Comparison of ENCODE assay signal across 1 cellular context in genomic region chr19:54168174-54168917, GRCh38.
A peak's percentile ranks its signal among the peaks of the same experiment; 100 is the strongest.
TF ChIP-seq lines count a peak whose summit lies in the region.

No MANE protein-coding gene starts in this region.

TF ChIP-seq in HEK293, 187 proteins besides CTCF, POLR2A, EP300 and RAD21 (continued from another document and continues in another):
- no peak for TF ChIP-seq ZNF518A (tag by site-specific recombination; conservative IDR thresholded peaks at IDR 0.05; ENCODE audit: low read depth)
- no peak for TF ChIP-seq ZNF23 (tag by site-specific recombination; IDR thresholded peaks at IDR 0.05; ENCODE audit: borderline replicate concordance)
- TF ChIP-seq ZNF16 (tag by site-specific recombination; IDR thresholded peaks at IDR 0.05; ENCODE audit: low read depth) = no peak
- TF ChIP-seq ZBTB21 (tag by site-specific recombination; IDR thresholded peaks at IDR 0.05) = peak; percentile 11; the same call in 1 of the 2 replicates
- no peak for TF ChIP-seq TCF7L2 (IDR thresholded peaks at IDR 0.05; ENCODE audit: borderline replicate concordance, low read depth, low read length)
- no peak for TF ChIP-seq ZFP37 (tag by site-specific recombination; IDR thresholded peaks at IDR 0.05)
- TF ChIP-seq, protein P1, sequence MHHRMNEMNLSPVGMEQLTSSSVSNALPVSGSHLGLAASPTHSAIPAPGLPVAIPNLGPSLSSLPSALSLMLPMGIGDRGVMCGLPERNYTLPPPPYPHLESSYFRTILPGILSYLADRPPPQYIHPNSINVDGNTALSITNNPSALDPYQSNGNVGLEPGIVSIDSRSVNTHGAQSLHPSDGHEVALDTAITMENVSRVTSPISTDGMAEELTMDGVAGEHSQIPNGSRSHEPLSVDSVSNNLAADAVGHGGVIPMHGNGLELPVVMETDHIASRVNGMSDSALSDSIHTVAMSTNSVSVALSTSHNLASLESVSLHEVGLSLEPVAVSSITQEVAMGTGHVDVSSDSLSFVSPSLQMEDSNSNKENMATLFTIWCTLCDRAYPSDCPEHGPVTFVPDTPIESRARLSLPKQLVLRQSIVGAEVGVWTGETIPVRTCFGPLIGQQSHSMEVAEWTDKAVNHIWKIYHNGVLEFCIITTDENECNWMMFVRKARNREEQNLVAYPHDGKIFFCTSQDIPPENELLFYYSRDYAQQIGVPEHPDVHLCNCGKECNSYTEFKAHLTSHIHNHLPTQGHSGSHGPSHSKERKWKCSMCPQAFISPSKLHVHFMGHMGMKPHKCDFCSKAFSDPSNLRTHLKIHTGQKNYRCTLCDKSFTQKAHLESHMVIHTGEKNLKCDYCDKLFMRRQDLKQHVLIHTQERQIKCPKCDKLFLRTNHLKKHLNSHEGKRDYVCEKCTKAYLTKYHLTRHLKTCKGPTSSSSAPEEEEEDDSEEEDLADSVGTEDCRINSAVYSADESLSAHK (tag by site-specific recombination; IDR thresholded peaks at IDR 0.05) = no peak
- no peak for TF ChIP-seq ZNF274 (IDR thresholded peaks at IDR 0.05; ENCODE audit: low read length)
- no peak for TF ChIP-seq ZNF274 (tag by site-specific recombination; IDR thresholded peaks at IDR 0.05; ENCODE audit: borderline replicate concordance)
- TF ChIP-seq, protein P2, sequence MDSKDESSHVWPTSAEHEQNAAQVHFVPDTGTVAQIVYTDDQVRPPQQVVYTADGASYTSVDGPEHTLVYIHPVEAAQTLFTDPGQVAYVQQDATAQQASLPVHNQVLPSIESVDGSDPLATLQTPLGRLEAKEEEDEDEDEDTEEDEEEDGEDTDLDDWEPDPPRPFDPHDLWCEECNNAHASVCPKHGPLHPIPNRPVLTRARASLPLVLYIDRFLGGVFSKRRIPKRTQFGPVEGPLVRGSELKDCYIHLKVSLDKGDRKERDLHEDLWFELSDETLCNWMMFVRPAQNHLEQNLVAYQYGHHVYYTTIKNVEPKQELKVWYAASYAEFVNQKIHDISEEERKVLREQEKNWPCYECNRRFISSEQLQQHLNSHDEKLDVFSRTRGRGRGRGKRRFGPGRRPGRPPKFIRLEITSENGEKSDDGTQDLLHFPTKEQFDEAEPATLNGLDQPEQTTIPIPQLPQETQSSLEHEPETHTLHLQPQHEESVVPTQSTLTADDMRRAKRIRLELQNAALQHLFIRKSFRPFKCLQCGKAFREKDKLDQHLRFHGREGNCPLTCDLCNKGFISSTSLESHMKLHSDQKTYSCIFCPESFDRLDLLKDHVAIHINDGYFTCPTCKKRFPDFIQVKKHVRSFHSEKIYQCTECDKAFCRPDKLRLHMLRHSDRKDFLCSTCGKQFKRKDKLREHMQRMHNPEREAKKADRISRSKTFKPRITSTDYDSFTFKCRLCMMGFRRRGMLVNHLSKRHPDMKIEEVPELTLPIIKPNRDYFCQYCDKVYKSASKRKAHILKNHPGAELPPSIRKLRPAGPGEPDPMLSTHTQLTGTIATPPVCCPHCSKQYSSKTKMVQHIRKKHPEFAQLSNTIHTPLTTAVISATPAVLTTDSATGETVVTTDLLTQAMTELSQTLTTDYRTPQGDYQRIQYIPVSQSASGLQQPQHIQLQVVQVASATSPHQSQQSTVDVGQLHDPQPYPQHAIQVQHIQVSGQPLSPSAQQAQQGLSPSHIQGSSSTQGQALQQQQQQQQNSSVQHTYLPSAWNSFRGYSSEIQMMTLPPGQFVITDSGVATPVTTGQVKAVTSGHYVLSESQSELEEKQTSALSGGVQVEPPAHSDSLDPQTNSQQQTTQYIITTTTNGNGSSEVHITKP (tag by site-specific recombination; IDR thresholded peaks at IDR 0.05) = no peak
- no peak for TF ChIP-seq ZNF426 (tag by site-specific recombination; IDR thresholded peaks at IDR 0.05)
- no peak for TF ChIP-seq ZNF341 (tag by site-specific recombination; IDR thresholded peaks at IDR 0.05; ENCODE audit: low read depth)
- TF ChIP-seq, protein P3, sequence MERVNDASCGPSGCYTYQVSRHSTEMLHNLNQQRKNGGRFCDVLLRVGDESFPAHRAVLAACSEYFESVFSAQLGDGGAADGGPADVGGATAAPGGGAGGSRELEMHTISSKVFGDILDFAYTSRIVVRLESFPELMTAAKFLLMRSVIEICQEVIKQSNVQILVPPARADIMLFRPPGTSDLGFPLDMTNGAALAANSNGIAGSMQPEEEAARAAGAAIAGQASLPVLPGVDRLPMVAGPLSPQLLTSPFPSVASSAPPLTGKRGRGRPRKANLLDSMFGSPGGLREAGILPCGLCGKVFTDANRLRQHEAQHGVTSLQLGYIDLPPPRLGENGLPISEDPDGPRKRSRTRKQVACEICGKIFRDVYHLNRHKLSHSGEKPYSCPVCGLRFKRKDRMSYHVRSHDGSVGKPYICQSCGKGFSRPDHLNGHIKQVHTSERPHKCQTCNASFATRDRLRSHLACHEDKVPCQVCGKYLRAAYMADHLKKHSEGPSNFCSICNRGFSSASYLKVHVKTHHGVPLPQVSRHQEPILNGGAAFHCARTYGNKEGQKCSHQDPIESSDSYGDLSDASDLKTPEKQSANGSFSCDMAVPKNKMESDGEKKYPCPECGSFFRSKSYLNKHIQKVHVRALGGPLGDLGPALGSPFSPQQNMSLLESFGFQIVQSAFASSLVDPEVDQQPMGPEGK (tag by site-specific recombination; IDR thresholded peaks at IDR 0.05) = peak; percentile 18; the same call in 1 of the 2 replicates
- no peak for TF ChIP-seq ZNF169 (tag by site-specific recombination; IDR thresholded peaks at IDR 0.05)
- TF ChIP-seq ZNF600 (tag by site-specific recombination; IDR thresholded peaks at IDR 0.05) = 0 out of 2 replicates have a peak, but pooled peaks have one; percentile 36
- TF ChIP-seq ZNF146 (tag by site-specific recombination; IDR thresholded peaks at IDR 0.05) = no peak
- no peak for TF ChIP-seq BCL11A (tag by site-specific recombination; IDR thresholded peaks at IDR 0.05; ENCODE audit: low read depth)
- TF ChIP-seq ZNF391 (tag by site-specific recombination; IDR thresholded peaks at IDR 0.05; ENCODE audit: borderline replicate concordance, low read depth) = no peak
- no peak for TF ChIP-seq ZNF112 (tag by site-specific recombination; IDR thresholded peaks at IDR 0.05)
- no peak for TF ChIP-seq ZNF777 (tag by site-specific recombination; IDR thresholded peaks at IDR 0.05; ENCODE audit: borderline replicate concordance)
- TF ChIP-seq TRIM28 (IDR thresholded peaks at IDR 0.05; ENCODE audit: borderline replicate concordance, low read length) = no peak
- no peak for TF ChIP-seq ZNF510 (tag by site-specific recombination; IDR thresholded peaks at IDR 0.05; ENCODE audit: insufficient replicate concordance)
- TF ChIP-seq ZNF221 (tag by site-specific recombination; IDR thresholded peaks at IDR 0.05; ENCODE audit: borderline replicate concordance) = no peak
- peak; percentile 40; the same call in 1 of the 2 replicates for TF ChIP-seq ZNF2 (tag by site-specific recombination; IDR thresholded peaks at IDR 0.05)
- TF ChIP-seq, protein P4, sequence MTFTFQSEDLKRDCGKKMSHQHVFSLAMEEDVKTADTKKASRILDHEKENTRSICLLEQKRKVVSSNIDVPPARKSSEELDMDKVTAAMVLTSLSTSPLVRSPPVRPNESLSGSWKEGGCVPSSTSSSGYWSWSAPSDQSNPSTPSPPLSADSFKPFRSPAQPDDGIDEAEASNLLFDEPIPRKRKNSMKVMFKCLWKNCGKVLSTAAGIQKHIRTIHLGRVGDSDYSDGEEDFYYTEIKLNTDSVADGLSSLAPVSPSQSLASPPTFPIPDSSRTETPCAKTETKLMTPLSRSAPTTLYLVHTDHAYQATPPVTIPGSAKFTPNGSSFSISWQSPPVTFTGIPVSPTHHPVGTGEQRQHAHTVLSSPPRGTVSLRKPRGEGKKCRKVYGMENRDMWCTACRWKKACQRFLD (tag by site-specific recombination; IDR thresholded peaks at IDR 0.05) = no peak
- no peak for TF ChIP-seq PRDM6 (tag by site-specific recombination; IDR thresholded peaks at IDR 0.05)
- no peak for TF ChIP-seq FEZF1 (tag by site-specific recombination; IDR thresholded peaks at IDR 0.05)
- no peak for TF ChIP-seq IKZF3 (tag by site-specific recombination; IDR thresholded peaks at IDR 0.05)
- TF ChIP-seq ZNF560 (tag by site-specific recombination; IDR thresholded peaks at IDR 0.05; ENCODE audit: borderline replicate concordance) = no peak
- TF ChIP-seq BCL11B (tag by site-specific recombination; IDR thresholded peaks at IDR 0.05; ENCODE audit: low read depth) = no peak
- no peak for TF ChIP-seq ZNF544 (tag by site-specific recombination; IDR thresholded peaks at IDR 0.05)
- TF ChIP-seq ZBTB8A (tag by site-specific recombination; IDR thresholded peaks at IDR 0.05) = no peak
- TF ChIP-seq ZNF302 (tag by site-specific recombination; IDR thresholded peaks at IDR 0.05; ENCODE audit: low read depth) = no peak
- TF ChIP-seq ZNF184 (tag by site-specific recombination; IDR thresholded peaks at IDR 0.05) = no peak
- TF ChIP-seq ZNF394 (tag by site-specific recombination; IDR thresholded peaks at IDR 0.05; ENCODE audit: borderline replicate concordance) = no peak
- TF ChIP-seq, protein P5, sequence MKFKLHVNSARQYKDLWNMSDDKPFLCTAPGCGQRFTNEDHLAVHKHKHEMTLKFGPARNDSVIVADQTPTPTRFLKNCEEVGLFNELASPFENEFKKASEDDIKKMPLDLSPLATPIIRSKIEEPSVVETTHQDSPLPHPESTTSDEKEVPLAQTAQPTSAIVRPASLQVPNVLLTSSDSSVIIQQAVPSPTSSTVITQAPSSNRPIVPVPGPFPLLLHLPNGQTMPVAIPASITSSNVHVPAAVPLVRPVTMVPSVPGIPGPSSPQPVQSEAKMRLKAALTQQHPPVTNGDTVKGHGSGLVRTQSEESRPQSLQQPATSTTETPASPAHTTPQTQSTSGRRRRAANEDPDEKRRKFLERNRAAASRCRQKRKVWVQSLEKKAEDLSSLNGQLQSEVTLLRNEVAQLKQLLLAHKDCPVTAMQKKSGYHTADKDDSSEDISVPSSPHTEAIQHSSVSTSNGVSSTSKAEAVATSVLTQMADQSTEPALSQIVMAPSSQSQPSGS (tag by site-specific recombination; IDR thresholded peaks at IDR 0.05; ENCODE audit: low read depth) = no peak
- no peak for TF ChIP-seq ZNF174 (tag by site-specific recombination; IDR thresholded peaks at IDR 0.05)
- peak; percentile 86 for TF ChIP-seq SCRT2 (tag by site-specific recombination; IDR thresholded peaks at IDR 0.05)
- no peak for TF ChIP-seq ZNF76 (tag by site-specific recombination; IDR thresholded peaks at IDR 0.05; ENCODE audit: borderline replicate concordance, low read depth)
- TF ChIP-seq REST (tag by site-specific recombination; IDR thresholded peaks at IDR 0.05) = no peak
